ENCODE assay signal across 9 cellular contexts in genomic region chr6:166456360-166457156, GRCh38.
A peak's percentile ranks its signal among the peaks of the same experiment; 100 is the strongest.
DNase-seq lines count a peak whose midpoint lies in the region; ATAC-seq and TF ChIP-seq lines count a peak whose summit lies in the region.
"Had no signal": no experiment of that assay in that cellular context is flagged by ENCODE, and none has a peak within 500 bp of the region (broad histone marks: within the 10 kb centered on the region; RNA-seq: fewer than 3 reads in every experiment).

No MANE protein-coding gene starts in this region.

- in situ Hi-C loops in HAP-1 (cut with MboI; ENCODE audit: low sequenced_read_pairs): no loop called here

- no peaks in the 10 kb centered on the region for H3K27me3 Mint-ChIP-seq in CD4-positive, alpha-beta T cell

- H3K27me3 ChIP-seq in CD4-positive, alpha-beta T cell (ENCODE audit: control insufficient read depth, insufficient read depth, low read length): no peaks in the 10 kb centered on the region
- no peaks in the 10 kb centered on the region for H3K27me3 ChIP-seq in HAP-1 (ENCODE audit: low read depth)

- H3K4me3 ChIP-seq in HAP-1: no peak overlapping the region
- H3K4me3 ChIP-seq: SK-N-MC had no signal

- H3K36me3 Mint-ChIP-seq in CD4-positive, alpha-beta T cell (ENCODE audit: low read depth): peaks cover 15% of the 10 kb centered on the region

- POLR2A ChIA-PET in CD4-positive, alpha-beta T cell (lab: Charles Lee): no interaction called here

- H3K27ac ChIP-seq in CD4-positive, alpha-beta T cell (ENCODE audit: low read depth, low read length): no peak overlapping the region
- H3K27ac ChIP-seq: SK-N-MC had no signal

- DNase-seq in CD4-positive, alpha-beta T cell: peak in 1 of 10 experiments; percentile 21
- DNase-seq in HAP-1 (ENCODE audit: low spot score in 2 of 2) (peak; percentile 8 to 30), RPMI8226 (peak; percentile 40), left lobe of liver (ENCODE audit: low spot score) (no peak), LoVo (ENCODE audit: low spot score) (no peak), KG1 (lab: John Stamatoyannopoulos, UW) (no peak)

- H3K27ac Mint-ChIP-seq in CD4-positive, alpha-beta T cell: no peak overlapping the region

- no peak overlapping the region for H3K4me3 Mint-ChIP-seq in CD4-positive, alpha-beta T cell

- intact Hi-C loops in CD4-positive, alpha-beta T cell (cut with DNase I, micrococcal nuclease): loop anchor here in 1 of 2 experiments (2.0 kb wide), 1 partner anchor 20 kb away; no protein-coding TSS in a partner anchor

- CTCF ChIA-PET in CD4-positive, alpha-beta T cell (lab: Charles Lee): interaction anchor here (1.1 to 1.8 kb wide), 6 partner anchors 8 to 318 kb away, joined by 3 to 8 read pairs (median 4); no protein-coding TSS in a partner anchor

- peaks cover 4% of the 10 kb centered on the region for H3K4me1 Mint-ChIP-seq in CD4-positive, alpha-beta T cell (ENCODE audit: low read depth)

- H3K9me3 Mint-ChIP-seq in CD4-positive, alpha-beta T cell: peaks cover 2% of the 10 kb centered on the region

- TF ChIP-seq CTCF in CD4-positive, alpha-beta T cell (IDR thresholded peaks at IDR 0.05): peak; percentile 39

- H3K4me1 ChIP-seq in HAP-1: peaks cover 6% of the 10 kb centered on the region

- H3K36me3 ChIP-seq in HAP-1 (replicated peaks): no peaks in the 10 kb centered on the region

- no peaks in the 10 kb centered on the region for H3K9me3 ChIP-seq in CD4-positive, alpha-beta T cell (ENCODE audit: control insufficient read depth, low read length)
- no peaks in the 10 kb centered on the region for H3K9me3 ChIP-seq in HAP-1

- no peak for ATAC-seq in CD4-positive, alpha-beta T cell (ENCODE audit: poor library complexity)
- peak; percentile 33 for ATAC-seq in left lobe of liver
- no peak for ATAC-seq in HG03159 (IDR thresholded peaks at IDR 0.05; ENCODE audit: unreplicated experiment)
- no peak for ATAC-seq in GM21526 (IDR thresholded peaks at IDR 0.05; ENCODE audit: low FRiP score, unreplicated experiment)

Comparison
In these comparisons a context has a peak if more than half of its experiments do, and no peak if none do; other contexts are left out.
1. DNase-seq: peak in HAP-1 (2 of 2) and RPMI8226 (single experiment); none in left lobe of liver (single experiment), LoVo (single experiment) and KG1 (single experiment).